17 cellular contexts compared by ENCODE assay signal in the genomic region with DNA sequence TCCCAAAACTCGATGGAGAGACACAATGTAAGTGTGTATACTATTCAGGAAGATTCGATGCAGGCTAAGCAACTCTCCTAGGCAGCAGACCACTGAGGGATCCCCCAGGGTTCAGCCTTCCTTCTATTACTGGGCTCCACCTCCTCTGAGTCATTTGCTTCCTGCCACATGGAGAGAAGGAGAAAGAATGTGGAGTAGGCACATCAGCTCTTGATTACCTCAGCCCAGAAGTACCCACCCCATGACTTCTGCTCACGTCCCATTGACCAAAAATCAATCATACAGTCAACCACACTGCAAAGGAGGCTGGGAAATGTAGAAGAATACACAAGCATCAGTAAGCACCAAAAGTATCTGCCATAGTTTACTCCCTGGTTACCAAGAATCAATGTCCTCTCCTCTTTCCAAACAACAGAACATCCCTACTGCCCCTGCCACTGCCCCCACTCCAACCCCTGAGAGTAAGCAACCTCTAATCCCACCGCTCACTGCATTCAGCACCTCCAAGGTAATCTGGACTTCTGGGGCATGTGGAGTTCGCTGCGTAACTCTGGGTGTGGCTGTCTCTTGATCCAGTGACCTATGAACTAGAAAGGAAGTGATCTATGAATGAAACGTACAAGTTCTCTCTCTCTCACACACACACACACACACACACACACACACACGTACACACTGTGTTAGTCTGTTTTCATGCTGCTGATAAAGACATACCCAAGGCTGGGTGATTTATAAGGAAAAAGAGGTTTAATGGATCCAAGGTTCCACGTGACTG.
DNase-seq lines count a peak whose midpoint lies in the region; ATAC-seq and TF ChIP-seq lines count a peak whose summit lies in the region.
"Had no signal": no experiment of that assay in that cellular context is flagged by ENCODE, and none has a peak within 500 bp of the region (broad histone marks: within the 10 kb centered on the region; RNA-seq: fewer than 3 reads in every experiment).

No MANE protein-coding gene starts in this region.

- H3K79me2 ChIP-seq in GM23338 (replicated peaks; ENCODE audit: insufficient read depth) = no peaks in the 10 kb centered on the region

- H3K4me1 Mint-ChIP-seq in GM23338 = peaks cover 10% of the 10 kb centered on the region; the same call in 2 of the 3 replicates
- no peaks in the 10 kb centered on the region for H3K4me1 Mint-ChIP-seq in progenitor cell of endocrine pancreas (ENCODE audit: low read depth)

- H3K4me3 Mint-ChIP-seq in GM23338 (no peak overlapping the region), progenitor cell of endocrine pancreas (ENCODE audit: low read depth) (no peak overlapping the region)
- H3K4me3 Mint-ChIP-seq: activated T-cell treated with anti-CD3 and anti-CD28 coated beads, Interleukin-2, amount 50 U/mL, for 72 hours; type B pancreatic cell had no signal

- H3K36me3 Mint-ChIP-seq in GM23338 (ENCODE audit: low read depth) = no peaks in the 10 kb centered on the region
- H3K36me3 Mint-ChIP-seq in progenitor cell of endocrine pancreas (ENCODE audit: insufficient read depth) = no peaks in the 10 kb centered on the region
- H3K36me3 Mint-ChIP-seq: type B pancreatic cell had no signal

- H3K27ac Mint-ChIP-seq in GM23338 = no peak overlapping the region
- peak overlapping the region; percentile 57 for H3K27ac Mint-ChIP-seq in progenitor cell of endocrine pancreas
- H3K27ac Mint-ChIP-seq: activated T-cell treated with anti-CD3 and anti-CD28 coated beads, Interleukin-2, amount 50 U/mL, for 72 hours; type B pancreatic cell had no signal

- no peaks in the 10 kb centered on the region; the same call in 1 of the 2 replicates for H3K4me1 ChIP-seq in GM23338 (ENCODE audit: insufficient read depth)

- H3F3A ChIP-seq in GM23338 (replicated peaks; ENCODE audit: low read depth) = no peaks in the 10 kb centered on the region

- H3K4me3 ChIP-seq in GM23338 = no peak overlapping the region

- no peaks in the 10 kb centered on the region for H4K20me1 ChIP-seq in GM23338 (replicated peaks; ENCODE audit: insufficient read depth)

- H3K36me3 ChIP-seq in GM23338 (ENCODE audit: insufficient read depth) = no peaks in the 10 kb centered on the region

- H3K9me3 Mint-ChIP-seq in GM23338 (no peaks in the 10 kb centered on the region), progenitor cell of endocrine pancreas (ENCODE audit: low read depth) (no peaks in the 10 kb centered on the region)

- ATAC-seq in GM23338 (peak; percentile 55), SK-N-SH treated with all-trans-retinoic acid at 6 μM for 48 hours (peak; percentile 85), HG02759 (IDR thresholded peaks at IDR 0.05; ENCODE audit: unreplicated experiment) (no peak)
- ATAC-seq: activated T-cell treated with anti-CD3 and anti-CD28 coated beads, Interleukin-2, amount 50 U/mL, for 72 hours; right cardiac atrium had no signal

- H3K27me3 Mint-ChIP-seq in GM23338 (ENCODE audit: insufficient read depth, low read depth, poor library complexity) (peaks cover 2% of the 10 kb centered on the region), progenitor cell of endocrine pancreas (no peaks in the 10 kb centered on the region)
- H3K27me3 Mint-ChIP-seq: type B pancreatic cell had no signal

- H3K9me2 ChIP-seq in GM23338 (ENCODE audit: insufficient read depth) = peaks cover 15% of the 10 kb centered on the region

- no peak overlapping the region for H2AFZ ChIP-seq in GM23338

- DNase-seq in GM23338 (ENCODE audit: low spot score) = peak; percentile 12
- DNase-seq in fibroblast of peridontal ligament (ENCODE audit: extremely low read depth) = peak; percentile 89
- no peak for DNase-seq in progenitor cell of endocrine pancreas (ENCODE audit: low spot score, unreplicated experiment)
- no peak for DNase-seq in SK-N-DZ (ENCODE audit: low spot score)
- DNase-seq in NCI-H1092 (lab: John Stamatoyannopoulos, UW) = no peak
- DNase-seq in LoVo (ENCODE audit: low spot score) = no peak
- DNase-seq: activated CD4-positive, CD25-positive, alpha-beta regulatory T cell treated with anti-CD3 and anti-CD28 coated beads, Interleukin-2, amount 50 U/mL, for 72 hours; activated T-cell treated with anti-CD3 and anti-CD28 coated beads, Interleukin-2, amount 50 U/mL, for 72 hours; caudate nucleus; COR-L47; midbrain; NCI-H2029; right cardiac atrium; RPMI8226 had no signal

- no peak overlapping the region for H3K27ac ChIP-seq in GM23338 (ENCODE audit: low read depth)

- H3K27me3 ChIP-seq in GM23338 (ENCODE audit: insufficient read depth) = no peaks in the 10 kb centered on the region

- no peak overlapping the region for H3K4me2 ChIP-seq in GM23338

- TF ChIP-seq CTCF in GM23338 (conservative IDR thresholded peaks at IDR 0.05; ENCODE audit: low read depth in 2 of 2) (no peak), progenitor cell of endocrine pancreas (IDR thresholded peaks at IDR 0.05; ENCODE audit: unreplicated experiment) (no peak)

TF ChIP-seq in GM23338, 12 proteins besides CTCF, POLR2A, EP300 and RAD21:
- TF ChIP-seq EZH2phosphoT487 (IDR thresholded peaks at IDR 0.05; ENCODE audit: unreplicated experiment) (no peak), CREB1 (CRISPR knock-in tag; IDR thresholded peaks at IDR 0.05; ENCODE audit: low read depth) (no peak)
- TF ChIP-seq, protein P1, sequence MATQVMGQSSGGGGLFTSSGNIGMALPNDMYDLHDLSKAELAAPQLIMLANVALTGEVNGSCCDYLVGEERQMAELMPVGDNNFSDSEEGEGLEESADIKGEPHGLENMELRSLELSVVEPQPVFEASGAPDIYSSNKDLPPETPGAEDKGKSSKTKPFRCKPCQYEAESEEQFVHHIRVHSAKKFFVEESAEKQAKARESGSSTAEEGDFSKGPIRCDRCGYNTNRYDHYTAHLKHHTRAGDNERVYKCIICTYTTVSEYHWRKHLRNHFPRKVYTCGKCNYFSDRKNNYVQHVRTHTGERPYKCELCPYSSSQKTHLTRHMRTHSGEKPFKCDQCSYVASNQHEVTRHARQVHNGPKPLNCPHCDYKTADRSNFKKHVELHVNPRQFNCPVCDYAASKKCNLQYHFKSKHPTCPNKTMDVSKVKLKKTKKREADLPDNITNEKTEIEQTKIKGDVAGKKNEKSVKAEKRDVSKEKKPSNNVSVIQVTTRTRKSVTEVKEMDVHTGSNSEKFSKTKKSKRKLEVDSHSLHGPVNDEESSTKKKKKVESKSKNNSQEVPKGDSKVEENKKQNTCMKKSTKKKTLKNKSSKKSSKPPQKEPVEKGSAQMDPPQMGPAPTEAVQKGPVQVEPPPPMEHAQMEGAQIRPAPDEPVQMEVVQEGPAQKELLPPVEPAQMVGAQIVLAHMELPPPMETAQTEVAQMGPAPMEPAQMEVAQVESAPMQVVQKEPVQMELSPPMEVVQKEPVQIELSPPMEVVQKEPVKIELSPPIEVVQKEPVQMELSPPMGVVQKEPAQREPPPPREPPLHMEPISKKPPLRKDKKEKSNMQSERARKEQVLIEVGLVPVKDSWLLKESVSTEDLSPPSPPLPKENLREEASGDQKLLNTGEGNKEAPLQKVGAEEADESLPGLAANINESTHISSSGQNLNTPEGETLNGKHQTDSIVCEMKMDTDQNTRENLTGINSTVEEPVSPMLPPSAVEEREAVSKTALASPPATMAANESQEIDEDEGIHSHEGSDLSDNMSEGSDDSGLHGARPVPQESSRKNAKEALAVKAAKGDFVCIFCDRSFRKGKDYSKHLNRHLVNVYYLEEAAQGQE (IDR thresholded peaks at IDR 0.05; ENCODE audit: unreplicated experiment) = no peak
TF ChIP-seq in GM23338: peak in this region for 0.

TF ChIP-seq in SK-N-SH treated with all-trans-retinoic acid at 6 μM for 48 hours, 23 proteins besides CTCF, POLR2A, EP300 and RAD21:
- TF ChIP-seq ZFP30 (CRISPR knock-in tag; IDR thresholded peaks at IDR 0.05) (no peak), TCF4 (CRISPR knock-in tag; IDR thresholded peaks at IDR 0.05; ENCODE audit: borderline replicate concordance) (no peak), ISL1 (CRISPR knock-in tag; IDR thresholded peaks at IDR 0.05) (no peak), ESRRG (CRISPR knock-in tag; IDR thresholded peaks at IDR 0.05) (no peak), ZC3H10 (CRISPR knock-in tag; IDR thresholded peaks at IDR 0.05) (no peak), RARB (CRISPR knock-in tag; IDR thresholded peaks at IDR 0.05) (no peak), CSDC2 (CRISPR knock-in tag; IDR thresholded peaks at IDR 0.05) (no peak), TOX (CRISPR knock-in tag; IDR thresholded peaks at IDR 0.05; ENCODE audit: borderline replicate concordance) (no peak), ZFP3 (CRISPR knock-in tag; IDR thresholded peaks at IDR 0.05) (no peak)
- TF ChIP-seq, protein P2, sequence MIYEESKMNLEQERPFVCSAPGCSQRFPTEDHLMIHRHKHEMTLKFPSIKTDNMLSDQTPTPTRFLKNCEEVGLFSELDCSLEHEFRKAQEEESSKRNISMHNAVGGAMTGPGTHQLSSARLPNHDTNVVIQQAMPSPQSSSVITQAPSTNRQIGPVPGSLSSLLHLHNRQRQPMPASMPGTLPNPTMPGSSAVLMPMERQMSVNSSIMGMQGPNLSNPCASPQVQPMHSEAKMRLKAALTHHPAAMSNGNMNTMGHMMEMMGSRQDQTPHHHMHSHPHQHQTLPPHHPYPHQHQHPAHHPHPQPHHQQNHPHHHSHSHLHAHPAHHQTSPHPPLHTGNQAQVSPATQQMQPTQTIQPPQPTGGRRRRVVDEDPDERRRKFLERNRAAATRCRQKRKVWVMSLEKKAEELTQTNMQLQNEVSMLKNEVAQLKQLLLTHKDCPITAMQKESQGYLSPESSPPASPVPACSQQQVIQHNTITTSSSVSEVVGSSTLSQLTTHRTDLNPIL (CRISPR knock-in tag; IDR thresholded peaks at IDR 0.05; ENCODE audit: low read depth) = no peak

Comparison
In these comparisons a context has a peak if more than half of its experiments do, and no peak if none do; other contexts are left out.
1. DNase-seq: peak in GM23338 (single experiment) and fibroblast of peridontal ligament (single experiment); none in progenitor cell of endocrine pancreas (single experiment), SK-N-DZ (single experiment), NCI-H1092 (single experiment) and LoVo (single experiment).